13 cellular contexts compared by ENCODE assay signal in the genomic region with DNA sequence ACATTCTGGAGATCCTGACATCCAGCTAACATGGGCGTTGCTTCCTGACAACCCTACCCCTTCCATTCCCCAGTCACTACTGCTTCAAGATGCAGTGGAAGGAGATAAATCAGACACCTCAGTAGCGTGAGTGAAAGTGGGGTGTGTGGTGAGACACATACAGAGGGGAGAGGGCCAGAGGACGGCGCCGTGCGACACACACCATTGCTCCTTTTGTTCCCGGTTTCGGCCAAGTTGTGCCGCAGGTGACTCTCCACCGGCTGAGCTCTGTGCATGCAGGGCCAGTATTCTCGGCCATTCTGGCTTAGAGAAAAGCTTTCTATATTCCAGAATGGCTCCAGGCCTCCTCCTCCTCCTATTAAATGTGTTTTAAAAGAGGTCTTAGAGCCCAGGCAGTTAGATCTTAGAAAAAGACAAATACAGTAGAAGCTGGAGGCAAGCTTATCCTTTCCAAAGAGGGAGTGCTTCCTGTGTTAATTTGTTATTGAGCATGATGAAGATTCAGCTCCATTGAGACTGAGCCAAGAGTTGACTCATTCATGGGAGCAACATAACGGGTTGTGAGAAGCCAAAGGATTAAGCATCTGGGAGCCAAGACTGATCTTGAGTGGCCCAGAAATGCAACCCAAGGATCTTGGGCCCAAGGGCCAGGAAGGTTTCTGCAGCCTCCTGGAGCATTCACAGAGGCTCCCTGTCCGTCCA. TPM values are rescaled to one million over a fixed set of nuclear protein-coding genes. Genes with fewer than 3 reads are reported as not detected.
A peak's percentile ranks its signal among the peaks of the same experiment; 100 is the strongest.
DNase-seq lines count a peak whose midpoint lies in the region; ATAC-seq and TF ChIP-seq lines count a peak whose summit lies in the region.
"Had no signal": no experiment of that assay in that cellular context is flagged by ENCODE, and none has a peak within 500 bp of the region (broad histone marks: within the 10 kb centered on the region; RNA-seq: fewer than 3 reads in every experiment).

No MANE protein-coding gene starts in this region.

- no peaks in the 10 kb centered on the region for H3K9me3 Mint-ChIP-seq in endodermal cell
- no peaks in the 10 kb centered on the region for H3K9me3 Mint-ChIP-seq in activated naive CD4-positive, alpha-beta T cell treated with anti-CD3 and anti-CD28 coated beads for 36 hours
- H3K9me3 Mint-ChIP-seq: activated naive CD4-positive, alpha-beta T cell treated with anti-CD3 and anti-CD28 coated beads, Interleukin-2, amount 50 U/mL, for 72 hours; stimulated activated naive CD8-positive, alpha-beta T cell treated with anti-CD3 and anti-CD28 coated beads, Interleukin-15, amount 100 ng/mL, for 72 hours had no signal

- H3K4me1 Mint-ChIP-seq in endodermal cell = no peaks in the 10 kb centered on the region
- H3K4me1 Mint-ChIP-seq in activated naive CD4-positive, alpha-beta T cell treated with anti-CD3 and anti-CD28 coated beads for 36 hours (ENCODE audit: low read depth) = no peaks in the 10 kb centered on the region
- H3K4me1 Mint-ChIP-seq: stimulated activated naive CD8-positive, alpha-beta T cell treated with anti-CD3 and anti-CD28 coated beads, Interleukin-15, amount 100 ng/mL, for 72 hours had no signal

- 97 to 98% methylated on average over 10 to 13 of the region's 13 CpGs for WGBS in endodermal cell (ENCODE audit: insufficient coverage in 1 of 2, insufficient read length in 1 of 2), 2 experiments

- H3K4me3 ChIP-seq in AG10803 (ENCODE audit: low read length) = no peak overlapping the region
- no peak overlapping the region for H3K4me3 ChIP-seq in endodermal cell (ENCODE audit: low read length)

- H3K27me3 ChIP-seq in endodermal cell (ENCODE audit: control insufficient read depth, insufficient read depth, low read length, poor library complexity, severe bottlenecking) = no peaks in the 10 kb centered on the region

- no peak overlapping the region for H3K27ac ChIP-seq in endodermal cell (ENCODE audit: low read depth, low read length)

- H3K36me3 ChIP-seq in endodermal cell (ENCODE audit: control insufficient read depth, insufficient read depth, low read length) = peaks cover 65% of the 10 kb centered on the region

- H3K4me3 Mint-ChIP-seq in endodermal cell = no peak overlapping the region
- H3K4me3 Mint-ChIP-seq in activated naive CD4-positive, alpha-beta T cell treated with anti-CD3 and anti-CD28 coated beads for 36 hours = no peak overlapping the region
- H3K4me3 Mint-ChIP-seq: stimulated activated naive CD8-positive, alpha-beta T cell treated with anti-CD3 and anti-CD28 coated beads, Interleukin-15, amount 100 ng/mL, for 72 hours had no signal

- H3K27me3 Mint-ChIP-seq in endodermal cell (ENCODE audit: insufficient read depth) = no peaks in the 10 kb centered on the region
- H3K27me3 Mint-ChIP-seq in activated naive CD4-positive, alpha-beta T cell treated with anti-CD3 and anti-CD28 coated beads for 36 hours (ENCODE audit: low read depth) = no peaks in the 10 kb centered on the region
- H3K27me3 Mint-ChIP-seq: progenitor cell of endocrine pancreas; stimulated activated naive CD8-positive, alpha-beta T cell treated with anti-CD3 and anti-CD28 coated beads, Interleukin-15, amount 100 ng/mL, for 72 hours had no signal

- H3K9ac ChIP-seq in endodermal cell (ENCODE audit: extremely low read depth, low read length, poor library complexity, severe bottlenecking) = no peak overlapping the region

- peak; percentile 6 for DNase-seq in AG10803 (ENCODE audit: low read depth)
- DNase-seq in NCI-H446 (lab: John Stamatoyannopoulos, UW) = peak; percentile 89 to 96
- DNase-seq in endodermal cell = peak; percentile 12
- peak; percentile 40 for DNase-seq in medulla oblongata (ENCODE audit: extremely low spot score)
- no peak for DNase-seq in glomerular visceral epithelial cell (ENCODE audit: extremely low spot score)
- DNase-seq in left lobe of liver (ENCODE audit: low spot score) = no peak
- no peak for DNase-seq in activated naive CD4-positive, alpha-beta T cell treated with anti-CD3 and anti-CD28 coated beads for 36 hours
- DNase-seq: NCI-H345; stimulated activated naive CD8-positive, alpha-beta T cell treated with anti-CD3 and anti-CD28 coated beads, Interleukin-15, amount 100 ng/mL, for 72 hours; T1000 had no signal

- H3K27ac Mint-ChIP-seq in endodermal cell = no peak overlapping the region
- no peak overlapping the region for H3K27ac Mint-ChIP-seq in activated naive CD4-positive, alpha-beta T cell treated with anti-CD3 and anti-CD28 coated beads for 36 hours
- H3K27ac Mint-ChIP-seq: stimulated activated naive CD8-positive, alpha-beta T cell treated with anti-CD3 and anti-CD28 coated beads, Interleukin-15, amount 100 ng/mL, for 72 hours had no signal

- CTCF ChIA-PET in activated naive CD4-positive, alpha-beta T cell treated with anti-CD3 and anti-CD28 coated beads for 36 hours (lab: Charles Lee) = no interaction called here

- intact Hi-C loops in activated naive CD4-positive, alpha-beta T cell treated with anti-CD3 and anti-CD28 coated beads for 36 hours (cut with micrococcal nuclease) = no loop called here

- H3K36me3 Mint-ChIP-seq in endodermal cell (ENCODE audit: low read depth) = peaks cover 58% of the 10 kb centered on the region
- no peaks in the 10 kb centered on the region for H3K36me3 Mint-ChIP-seq in activated naive CD4-positive, alpha-beta T cell treated with anti-CD3 and anti-CD28 coated beads for 36 hours (ENCODE audit: low read depth)
- H3K36me3 Mint-ChIP-seq: activated naive CD4-positive, alpha-beta T cell treated with anti-CD3 and anti-CD28 coated beads, Interleukin-2, amount 50 U/mL, for 72 hours had no signal

- ATAC-seq in left lobe of liver = no peak
- ATAC-seq in GM18519 (IDR thresholded peaks at IDR 0.05; ENCODE audit: low FRiP score, unreplicated experiment) = no peak
- ATAC-seq: activated naive CD4-positive, alpha-beta T cell treated with anti-CD3 and anti-CD28 coated beads, Interleukin-2, amount 50 U/mL, for 72 hours; stimulated activated naive CD8-positive, alpha-beta T cell treated with anti-CD3 and anti-CD28 coated beads, Interleukin-15, amount 100 ng/mL, for 72 hours had no signal

- TF ChIP-seq CTCF in AG10803 (conservative IDR thresholded peaks at IDR 0.05; ENCODE audit: low read length) (no peak), endodermal cell (conservative IDR thresholded peaks at IDR 0.05) (no peak)

- H3K9me3 ChIP-seq in endodermal cell (ENCODE audit: control insufficient read depth, low read length) = no peaks in the 10 kb centered on the region

- no peaks in the 10 kb centered on the region for H3K4me1 ChIP-seq in endodermal cell (ENCODE audit: control insufficient read depth, insufficient read depth, low read length)

RNA-seq across cellular contexts. Expression of a gene that starts 42.1 kb away (rescaled TPM):
- total RNA-seq in endodermal cell (10 to 100 TPM; 45.9 to 62.4 TPM), left lobe of liver (3.9 TPM)
- polyA plus RNA-seq in endodermal cell (2013, experiment 1 of 2) = 36.5 TPM
- polyA plus RNA-seq in endodermal cell (2013, experiment 2 of 2) = 34.3 TPM
- total RNA-seq in activated naive CD4-positive, alpha-beta T cell treated with anti-CD3 and anti-CD28 coated beads for 36 hours = 1 to 10 TPM; 6.3 to 7.4 TPM

Comparison
In these comparisons a context has a peak if more than half of its experiments do, and no peak if none do; other contexts are left out.
1. DNase-seq: peak in AG10803 (single experiment), NCI-H446 (2 of 2), endodermal cell (single experiment) and medulla oblongata (single experiment); none in glomerular visceral epithelial cell (single experiment), left lobe of liver (single experiment) and activated naive CD4-positive, alpha-beta T cell treated with anti-CD3 and anti-CD28 coated beads for 36 hours (single experiment).